In genomic region chr11:94545641-94546470, GRCh38 we compare ENCODE assay signal across 1 cellular context.
TF ChIP-seq lines count a peak whose summit lies in the region.

No MANE protein-coding gene starts in this region.

TF ChIP-seq in A549, 52 proteins besides CTCF, POLR2A, EP300 and RAD21 (continued from another document):
- TF ChIP-seq REST (IDR thresholded peaks at IDR 0.05): no peak
